1 cellular context compared by ENCODE assay signal in the genomic region with DNA sequence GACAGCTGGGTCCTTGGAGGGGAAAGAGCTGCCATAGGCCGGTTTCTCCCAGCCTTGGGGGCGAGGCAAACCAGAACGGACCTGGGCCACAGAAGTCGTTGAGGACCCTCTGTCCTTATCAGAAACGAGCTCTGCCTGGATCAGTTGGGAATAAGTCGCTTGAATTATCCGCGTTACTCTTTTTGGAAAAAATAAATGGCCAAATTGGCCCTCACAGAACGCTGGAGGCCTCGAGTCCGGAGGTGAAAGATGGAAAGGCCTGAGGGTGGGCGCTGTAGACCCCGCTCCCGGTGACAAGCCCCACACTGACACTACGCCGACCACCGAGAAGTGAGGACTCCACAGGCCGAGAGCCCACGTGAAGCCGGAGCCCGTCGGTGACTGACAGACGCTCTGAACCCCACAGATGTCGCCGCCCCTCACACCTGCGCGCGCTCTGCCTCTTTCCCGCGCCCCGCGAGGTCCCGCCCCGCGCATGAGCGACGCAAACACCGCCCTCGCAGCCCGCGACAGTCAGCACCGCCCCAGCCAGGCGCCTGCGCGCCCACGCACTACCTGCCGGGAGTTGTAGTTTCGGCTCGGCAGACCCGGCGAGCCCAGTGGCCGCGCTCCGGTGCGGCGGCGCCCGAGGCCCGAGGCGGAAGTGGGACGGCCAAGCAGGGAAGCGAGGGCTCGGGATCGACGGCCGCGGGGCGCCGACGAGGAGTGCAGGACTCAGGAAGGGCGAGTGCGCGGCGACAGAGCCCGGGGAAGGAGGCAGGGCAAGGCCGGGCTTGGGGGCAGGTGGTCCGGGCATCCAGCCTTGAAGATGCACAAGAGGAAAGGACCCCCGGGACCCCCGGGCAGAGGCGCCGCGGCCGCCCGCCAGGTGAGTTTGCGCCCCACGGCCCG.
TF ChIP-seq lines count a peak whose summit lies in the region.

BRME1 (minus strand) TSS at position 484 of the 891 bp plus-strand sequence. CDS start 1,225 bp downstream, outside the sequence.
CC2D1A (plus strand) TSS at position 568 of the 891 bp plus-strand sequence; CDS start at position 809, 241 bp downstream.

TF ChIP-seq in HepG2, 621 proteins besides CTCF, POLR2A, EP300 and RAD21 (continued from another document and continues in another):
- TF ChIP-seq, protein P1, sequence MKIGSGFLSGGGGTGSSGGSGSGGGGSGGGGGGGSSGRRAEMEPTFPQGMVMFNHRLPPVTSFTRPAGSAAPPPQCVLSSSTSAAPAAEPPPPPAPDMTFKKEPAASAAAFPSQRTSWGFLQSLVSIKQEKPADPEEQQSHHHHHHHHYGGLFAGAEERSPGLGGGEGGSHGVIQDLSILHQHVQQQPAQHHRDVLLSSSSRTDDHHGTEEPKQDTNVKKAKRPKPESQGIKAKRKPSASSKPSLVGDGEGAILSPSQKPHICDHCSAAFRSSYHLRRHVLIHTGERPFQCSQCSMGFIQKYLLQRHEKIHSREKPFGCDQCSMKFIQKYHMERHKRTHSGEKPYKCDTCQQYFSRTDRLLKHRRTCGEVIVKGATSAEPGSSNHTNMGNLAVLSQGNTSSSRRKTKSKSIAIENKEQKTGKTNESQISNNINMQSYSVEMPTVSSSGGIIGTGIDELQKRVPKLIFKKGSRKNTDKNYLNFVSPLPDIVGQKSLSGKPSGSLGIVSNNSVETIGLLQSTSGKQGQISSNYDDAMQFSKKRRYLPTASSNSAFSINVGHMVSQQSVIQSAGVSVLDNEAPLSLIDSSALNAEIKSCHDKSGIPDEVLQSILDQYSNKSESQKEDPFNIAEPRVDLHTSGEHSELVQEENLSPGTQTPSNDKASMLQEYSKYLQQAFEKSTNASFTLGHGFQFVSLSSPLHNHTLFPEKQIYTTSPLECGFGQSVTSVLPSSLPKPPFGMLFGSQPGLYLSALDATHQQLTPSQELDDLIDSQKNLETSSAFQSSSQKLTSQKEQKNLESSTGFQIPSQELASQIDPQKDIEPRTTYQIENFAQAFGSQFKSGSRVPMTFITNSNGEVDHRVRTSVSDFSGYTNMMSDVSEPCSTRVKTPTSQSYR (CRISPR knock-in tag; IDR thresholded peaks at IDR 0.05; ENCODE audit: borderline replicate concordance) = peak; percentile 20; the same call in 1 of the 2 replicates
- TF ChIP-seq SKIL (CRISPR knock-in tag; IDR thresholded peaks at IDR 0.05; ENCODE audit: borderline replicate concordance) = peak; percentile 29; the same call in 1 of the 2 replicates
- peak; percentile 73 for TF ChIP-seq POLR2G (IDR thresholded peaks at IDR 0.05; ENCODE audit: low read depth, low read length)
- TF ChIP-seq, protein P2, sequence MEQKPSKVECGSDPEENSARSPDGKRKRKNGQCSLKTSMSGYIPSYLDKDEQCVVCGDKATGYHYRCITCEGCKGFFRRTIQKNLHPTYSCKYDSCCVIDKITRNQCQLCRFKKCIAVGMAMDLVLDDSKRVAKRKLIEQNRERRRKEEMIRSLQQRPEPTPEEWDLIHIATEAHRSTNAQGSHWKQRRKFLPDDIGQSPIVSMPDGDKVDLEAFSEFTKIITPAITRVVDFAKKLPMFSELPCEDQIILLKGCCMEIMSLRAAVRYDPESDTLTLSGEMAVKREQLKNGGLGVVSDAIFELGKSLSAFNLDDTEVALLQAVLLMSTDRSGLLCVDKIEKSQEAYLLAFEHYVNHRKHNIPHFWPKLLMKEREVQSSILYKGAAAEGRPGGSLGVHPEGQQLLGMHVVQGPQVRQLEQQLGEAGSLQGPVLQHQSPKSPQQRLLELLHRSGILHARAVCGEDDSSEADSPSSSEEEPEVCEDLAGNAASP (CRISPR knock-in tag; IDR thresholded peaks at IDR 0.05; ENCODE audit: borderline replicate concordance) = 0 out of 2 replicates have a peak, but pooled peaks have one; percentile 36
- no peak for TF ChIP-seq RORA (CRISPR knock-in tag; IDR thresholded peaks at IDR 0.05)
- TF ChIP-seq GZF1 (CRISPR knock-in tag; IDR thresholded peaks at IDR 0.05) = no peak
- TF ChIP-seq, protein P3, sequence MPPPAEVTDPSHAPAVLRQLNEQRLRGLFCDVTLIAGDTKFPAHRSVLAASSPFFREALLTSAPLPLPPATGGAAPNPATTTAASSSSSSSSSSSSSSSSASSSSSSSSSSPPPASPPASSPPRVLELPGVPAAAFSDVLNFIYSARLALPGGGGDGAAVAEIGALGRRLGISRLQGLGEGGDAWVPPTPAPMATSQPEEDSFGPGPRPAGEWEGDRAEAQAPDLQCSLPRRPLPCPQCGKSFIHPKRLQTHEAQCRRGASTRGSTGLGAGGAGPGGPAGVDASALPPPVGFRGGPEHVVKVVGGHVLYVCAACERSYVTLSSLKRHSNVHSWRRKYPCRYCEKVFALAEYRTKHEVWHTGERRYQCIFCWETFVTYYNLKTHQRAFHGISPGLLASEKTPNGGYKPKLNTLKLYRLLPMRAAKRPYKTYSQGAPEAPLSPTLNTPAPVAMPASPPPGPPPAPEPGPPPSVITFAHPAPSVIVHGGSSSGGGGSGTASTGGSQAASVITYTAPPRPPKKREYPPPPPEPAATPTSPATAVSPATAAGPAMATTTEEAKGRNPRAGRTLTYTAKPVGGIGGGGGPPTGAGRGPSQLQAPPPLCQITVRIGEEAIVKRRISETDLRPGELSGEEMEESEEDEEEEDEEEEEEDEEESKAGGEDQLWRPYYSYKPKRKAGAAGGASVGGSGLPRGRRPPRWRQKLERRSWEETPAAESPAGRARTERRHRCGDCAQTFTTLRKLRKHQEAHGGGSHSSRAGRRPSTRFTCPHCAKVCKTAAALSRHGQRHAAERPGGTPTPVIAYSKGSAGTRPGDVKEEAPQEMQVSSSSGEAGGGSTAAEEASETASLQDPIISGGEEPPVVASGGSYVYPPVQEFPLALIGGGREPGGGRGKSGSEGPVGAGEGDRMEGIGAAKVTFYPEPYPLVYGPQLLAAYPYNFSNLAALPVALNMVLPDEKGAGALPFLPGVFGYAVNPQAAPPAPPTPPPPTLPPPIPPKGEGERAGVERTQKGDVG (CRISPR knock-in tag; IDR thresholded peaks at IDR 0.05; ENCODE audit: borderline replicate concordance) = peak; percentile 80
- peak; percentile 55; the same call in 1 of the 2 replicates for TF ChIP-seq ZBTB7B (CRISPR knock-in tag; IDR thresholded peaks at IDR 0.05)
- TF ChIP-seq TBX2 (CRISPR knock-in tag; IDR thresholded peaks at IDR 0.05; ENCODE audit: borderline replicate concordance) = peak; percentile 96
- no peak for TF ChIP-seq ZSCAN30 (CRISPR knock-in tag; IDR thresholded peaks at IDR 0.05)
- TF ChIP-seq ZNF264 (CRISPR knock-in tag; IDR thresholded peaks at IDR 0.05) = no peak
- TF ChIP-seq GABPB1 (CRISPR knock-in tag; IDR thresholded peaks at IDR 0.05) = peak; percentile 93
- TF ChIP-seq, protein P4, sequence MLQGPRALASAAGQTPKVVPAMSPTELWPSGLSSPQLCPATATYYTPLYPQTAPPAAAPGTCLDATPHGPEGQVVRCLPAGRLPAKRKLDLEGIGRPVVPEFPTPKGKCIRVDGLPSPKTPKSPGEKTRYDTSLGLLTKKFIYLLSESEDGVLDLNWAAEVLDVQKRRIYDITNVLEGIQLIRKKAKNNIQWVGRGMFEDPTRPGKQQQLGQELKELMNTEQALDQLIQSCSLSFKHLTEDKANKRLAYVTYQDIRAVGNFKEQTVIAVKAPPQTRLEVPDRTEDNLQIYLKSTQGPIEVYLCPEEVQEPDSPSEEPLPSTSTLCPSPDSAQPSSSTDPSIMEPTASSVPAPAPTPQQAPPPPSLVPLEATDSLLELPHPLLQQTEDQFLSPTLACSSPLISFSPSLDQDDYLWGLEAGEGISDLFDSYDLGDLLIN (CRISPR knock-in tag; IDR thresholded peaks at IDR 0.05; ENCODE audit: borderline replicate concordance) = peak; percentile 69; the same call in 1 of the 2 replicates
- TF ChIP-seq SRF (IDR thresholded peaks at IDR 0.05; ENCODE audit: low read depth, low read length) = no peak
- no peak for TF ChIP-seq SOX13 (IDR thresholded peaks at IDR 0.05)
- TF ChIP-seq SOX13 (CRISPR knock-in tag; conservative IDR thresholded peaks at IDR 0.05 in 1 of 2, IDR thresholded peaks at IDR 0.05 in 1 of 2) = peak in 1 of 2 experiments; percentile 44; a peak in 1 of 4 replicates
- peak in 1 of 2 experiments; percentile 72; a peak in 2 of 4 replicates for TF ChIP-seq KLF16 (CRISPR knock-in tag; IDR thresholded peaks at IDR 0.05)
- TF ChIP-seq IRF2 (CRISPR knock-in tag; IDR thresholded peaks at IDR 0.05) = peak; percentile 58; the same call in 1 of the 2 replicates
- TF ChIP-seq ZNF777 (CRISPR knock-in tag; IDR thresholded peaks at IDR 0.05) = peak; percentile 96
- peak; percentile 92 for TF ChIP-seq RBFOX2 (IDR thresholded peaks at IDR 0.05; ENCODE audit: low read depth, low read length)
- peak; percentile 87 for TF ChIP-seq ARID4A (CRISPR knock-in tag; IDR thresholded peaks at IDR 0.05; ENCODE audit: borderline replicate concordance)
- TF ChIP-seq ZNF75D (CRISPR knock-in tag; IDR thresholded peaks at IDR 0.05; ENCODE audit: borderline replicate concordance) = no peak
- TF ChIP-seq HNRNPK (IDR thresholded peaks at IDR 0.05; ENCODE audit: low read depth, low read length, poor library complexity, severe bottlenecking) = no peak
- peak; percentile 96; the same call in 1 of the 2 replicates for TF ChIP-seq ZFP41 (CRISPR knock-in tag; IDR thresholded peaks at IDR 0.05; ENCODE audit: borderline replicate concordance)
- no peak for TF ChIP-seq RFX3 (CRISPR knock-in tag; IDR thresholded peaks at IDR 0.05)
- TF ChIP-seq ZNF296 (CRISPR knock-in tag; conservative IDR thresholded peaks at IDR 0.05) = no peak; the same call in 1 of the 2 replicates
- TF ChIP-seq EZH2 (conservative IDR thresholded peaks at IDR 0.05; ENCODE audit: low read depth, low read length) = no peak
- TF ChIP-seq RELA (CRISPR knock-in tag; IDR thresholded peaks at IDR 0.05) = 0 out of 2 replicates have a peak, but pooled peaks have one; percentile 42
- peak; percentile 97 for TF ChIP-seq BCL3 (CRISPR knock-in tag; IDR thresholded peaks at IDR 0.05)
- TF ChIP-seq ZNF788 (CRISPR knock-in tag; IDR thresholded peaks at IDR 0.05; ENCODE audit: borderline replicate concordance) = peak; percentile 97
- 0 out of 2 replicates have a peak, but pooled peaks have one; percentile 48 for TF ChIP-seq CREBL2 (CRISPR knock-in tag; IDR thresholded peaks at IDR 0.05; ENCODE audit: borderline replicate concordance)
- peak; percentile 67 for TF ChIP-seq MXD3 (CRISPR knock-in tag; IDR thresholded peaks at IDR 0.05)
- TF ChIP-seq CBX1 (IDR thresholded peaks at IDR 0.05; ENCODE audit: low read depth) = peak; percentile 83
- no peak for TF ChIP-seq JUND (CRISPR knock-in tag; IDR thresholded peaks at IDR 0.05)
- 0 out of 2 replicates have a peak, but pooled peaks have one; percentile 47 for TF ChIP-seq ZNF136 (CRISPR knock-in tag; IDR thresholded peaks at IDR 0.05; ENCODE audit: low read depth)
- TF ChIP-seq ZNF589 (CRISPR knock-in tag; conservative IDR thresholded peaks at IDR 0.05) = 0 out of 2 replicates have a peak, but pooled peaks have one; percentile 33
- peak; percentile 92 for TF ChIP-seq ELF3 (CRISPR knock-in tag; IDR thresholded peaks at IDR 0.05)
- TF ChIP-seq KDM4B (CRISPR knock-in tag; IDR thresholded peaks at IDR 0.05) = no peak
